In genomic region chr17:81940538-81941483, GRCh38 we compare ENCODE assay signal across 27 cellular contexts. TPM values are rescaled to one million over a fixed set of nuclear protein-coding genes. Genes with fewer than 3 reads are reported as not detected.
DNase-seq lines count a peak whose midpoint lies in the region; ATAC-seq, FAIRE-seq and TF ChIP-seq lines count a peak whose summit lies in the region.
"Had no signal": no experiment of that assay in that cellular context is flagged by ENCODE, and none has a peak within 500 bp of the region (broad histone marks: within the 10 kb centered on the region; RNA-seq: fewer than 3 reads in every experiment).

No MANE protein-coding gene starts in this region.

- peak overlapping the region; percentile 65; the same call in 1 of the 2 replicates for H2AK5ac ChIP-seq in H1 (ENCODE audit: low read depth, low read length)

- H3K27me3 ChIP-seq in breast epithelium (no peaks in the 10 kb centered on the region), H1 (replicated peaks in 1 of 4; ENCODE audit: control insufficient read depth in 3 of 4, extremely low read depth in 1 of 4, insufficient read depth in 3 of 4, low read length in 3 of 4) (peaks cover 0 to 5% (median 0%) of the 10 kb centered on the region in 4 experiments; a peak in 3 of 7 replicates), gastrocnemius medialis (no peaks in the 10 kb centered on the region)
- H3K27me3 ChIP-seq: body of pancreas, MG63 had no signal

- no peak overlapping the region for H2BK20ac ChIP-seq in H1 (ENCODE audit: low read length)

- FAIRE-seq in H1 (lab: Jason Lieb, UNC), result no peak
- FAIRE-seq: A204.1 had no signal

- peaks cover 0 to 5% of the 10 kb centered on the region in 2 donors for H3K4me1 ChIP-seq in breast epithelium
- H3K4me1 ChIP-seq in H1 (replicated peaks in 1 of 4; ENCODE audit: control insufficient read depth in 3 of 4, insufficient read depth in 4 of 4, low read length in 3 of 4), result peaks cover 0 to 14% (median 8%) of the 10 kb centered on the region in 4 experiments; a peak in 5 of 7 replicates
- peaks cover 31 to 47% of the 10 kb centered on the region in 2 donors for H3K4me1 ChIP-seq in gastrocnemius medialis
- H3K4me1 ChIP-seq: prostate gland had no signal

- H3K56ac ChIP-seq in H1 (replicated peaks; ENCODE audit: insufficient read length, low read depth, low read length), result no peak overlapping the region

- intact Hi-C loops in breast epithelium (cut with DNase I; ENCODE audit: low total_unique reads) (no loop called here), MCF 10A (cut with micrococcal nuclease) (no loop called here), gastrocnemius medialis (cut with DNase I; ENCODE audit: low total_unique reads) (loop anchor here (5.0 kb wide), 1 partner anchor 69 kb away; the partner anchor contains the start of gene ARHGDIA)

- no peak for TF ChIP-seq EP300 in H1 (IDR thresholded peaks at IDR 0.05; ENCODE audit: borderline replicate concordance in 1 of 2, low read depth in 2 of 2, low read length in 2 of 2)

- peak overlapping the region; percentile 60; the same call in 1 of the 2 replicates for H2BK12ac ChIP-seq in H1 (ENCODE audit: low read depth, low read length)

- TF ChIP-seq CTCF in breast epithelium (IDR thresholded peaks at IDR 0.05), result no peak
- no peak for TF ChIP-seq CTCF in MCF 10A (IDR thresholded peaks at IDR 0.05; ENCODE audit: unreplicated experiment)
- no peak for TF ChIP-seq CTCF in H1 (IDR thresholded peaks at IDR 0.05; ENCODE audit: control extremely low read depth in 1 of 3, insufficient read depth in 1 of 3, low read depth in 1 of 3, low read length in 3 of 3)
- peak in 2 of 5 experiments; percentile 3 to 14 for TF ChIP-seq CTCF in gastrocnemius medialis (IDR thresholded peaks at IDR 0.05 in 4 of 5, conservative IDR thresholded peaks at IDR 0.05 in 1 of 5)

- peak overlapping the region; percentile 73 for H4K8ac ChIP-seq in H1 (ENCODE audit: extremely low read depth, insufficient read depth, low read length)

- no peak overlapping the region for H3K4me3 Mint-ChIP-seq in MCF 10A (ENCODE audit: unreplicated experiment)
- H3K4me3 Mint-ChIP-seq: activated CD4-positive, alpha-beta T cell treated with anti-CD3 and anti-CD28 coated beads for 36 hours; stimulated activated naive CD8-positive, alpha-beta T cell treated with anti-CD3 and anti-CD28 coated beads, Interleukin-15, amount 100 ng/mL, for 72 hours; T-helper 1 cell treated with Interleukin-12 subunit alpha and Interleukin-12 subunit beta and Interleukin-4 antibody, amounts not matched to agents 30 μg/mL and 1 μg/mL, for 36 hours had no signal

- no peak overlapping the region for H3K14ac ChIP-seq in H1 (ENCODE audit: insufficient read length)

- CTCF ChIA-PET in MCF 10A (lab: Yijun Ruan, JAX), result no interaction called here
- CTCF ChIA-PET in H1 (lab: Charles Lee; ENCODE audit: partially characterized antibody), result interaction anchor here (0.8 to 4.6 kb wide), 9 partner anchors 9 to 82 kb away, joined by 3 to 16 read pairs (median 4); partner anchors contain the start of genes CENPX, LRRC45, MAFG and NOTUM

- POLR2A ChIA-PET in MCF 10A (lab: Yijun Ruan, JAX), result interaction anchor here (0.7 kb wide), 1 partner anchor 218 kb away, joined by 3 read pairs; no protein-coding TSS in a partner anchor
- POLR2A ChIA-PET in H1 (lab: Charles Lee; ENCODE audit: partially characterized antibody), result interaction anchor here (0.9 to 14.6 kb wide), 4 partner anchors 10 to 64 kb away, joined by 3 to 150 read pairs (median 8); partner anchors contain the start of genes ASPSCR1 and MAFG

- no peaks in the 10 kb centered on the region for H3K36me3 Mint-ChIP-seq in MCF 10A (ENCODE audit: insufficient read depth, unreplicated experiment)

- H3K23ac ChIP-seq in H1 (ENCODE audit: insufficient read length), result no peak overlapping the region

- no peaks in the 10 kb centered on the region for H3K27me3 Mint-ChIP-seq in MCF 10A (ENCODE audit: insufficient read depth, unreplicated experiment)

- no peak for TF ChIP-seq RAD21 in H1 (IDR thresholded peaks at IDR 0.05 in 1 of 2, conservative IDR thresholded peaks at IDR 0.05 in 1 of 2; ENCODE audit: low read depth in 2 of 2, low read length in 2 of 2)

- no peaks in the 10 kb centered on the region; the same call in 1 of the 2 replicates for H3K23me2 ChIP-seq in H1 (ENCODE audit: low read depth, low read length)

- H4K20me1 ChIP-seq in H1 (replicated peaks in 1 of 2; ENCODE audit: control insufficient read depth in 1 of 2, insufficient read depth in 2 of 2, low read length in 2 of 2), result no peaks in the 10 kb centered on the region

- no peaks in the 10 kb centered on the region; a peak in 1 of 4 replicates for H3K79me2 ChIP-seq in H1 (ENCODE audit: control insufficient read depth in 1 of 2, insufficient read depth in 2 of 2, low read length in 2 of 2)

- H3K4me1 Mint-ChIP-seq in MCF 10A (ENCODE audit: insufficient read depth, unreplicated experiment), result peaks cover 4% of the 10 kb centered on the region

- no peak for DNase-seq in breast epithelium (ENCODE audit: low spot score in 2 of 2)
- DNase-seq in MCF 10A (ENCODE audit: unreplicated experiment), result no peak
- DNase-seq in NCI-H226, result peak; percentile 1
- DNase-seq in H1 (ENCODE audit: low read depth in 1 of 2, low spot score in 2 of 2), result no peak
- DNase-seq in gastrocnemius medialis, result no peak
- no peak for DNase-seq in HUDEP-2 (lab: John Stamatoyannopoulos, UW; ENCODE audit: unreplicated experiment in 76 of 76)
- no peak for DNase-seq in NCI-H1436 treated with DMSO at 0.1 percent for 48 hours (lab: John Stamatoyannopoulos, UW)
- no peak for DNase-seq in NCI-H2029 treated with DMSO at 0.1 percent for 48 hours (lab: John Stamatoyannopoulos, UW)
- DNase-seq: activated CD4-positive, alpha-beta T cell treated with anti-CD3 and anti-CD28 coated beads for 36 hours; activated naive CD4-positive, alpha-beta T cell; activated T-cell treated with anti-CD3 and anti-CD28 coated beads, Interleukin-2, amount 50 U/mL, for 48 hours; AML-193; colonic mucosa; H9; mesendoderm; NCI-H2081 treated with DMSO at 0.1 percent for 48 hours had no signal

- peak overlapping the region; percentile 53 for H3K4ac ChIP-seq in H1 (replicated peaks; ENCODE audit: insufficient read length, low read depth, low read length)

- H3K27ac ChIP-seq in breast epithelium (peak overlapping the region; percentile 50 to 75), H1 (ENCODE audit: low read depth, low read length) (no peak overlapping the region), gastrocnemius medialis (peak overlapping the region; percentile 90 to 98 (median 94))
- H3K27ac ChIP-seq: body of pancreas, colonic mucosa, prostate gland, tibial artery had no signal

- H4K5ac ChIP-seq in H1 (ENCODE audit: insufficient read length, low read depth, low read length), result no peak overlapping the region

- 0 out of 4 replicates have a peak overlapping the region, but pooled peaks of 1 of the 2 experiments have one; percentile 21 for H3K4me2 ChIP-seq in H1 (ENCODE audit: insufficient read depth in 1 of 2, low read depth in 2 of 2, low read length in 2 of 2)

- H3K27ac Mint-ChIP-seq in MCF 10A (ENCODE audit: low read depth, unreplicated experiment), result no peak overlapping the region
- H3K27ac Mint-ChIP-seq: activated CD4-positive, alpha-beta T cell treated with anti-CD3 and anti-CD28 coated beads for 36 hours; H9; stimulated activated naive CD8-positive, alpha-beta T cell treated with anti-CD3 and anti-CD28 coated beads, Interleukin-15, amount 100 ng/mL, for 72 hours; T-helper 1 cell treated with Interleukin-12 subunit alpha and Interleukin-12 subunit beta and Interleukin-4 antibody, amounts not matched to agents 30 μg/mL and 1 μg/mL, for 36 hours had no signal

- H4K91ac ChIP-seq in H1 (replicated peaks; ENCODE audit: insufficient read length, low read length), result peak overlapping the region; percentile 54

- H3K36me3 ChIP-seq in breast epithelium (no peaks in the 10 kb centered on the region), H1 (ENCODE audit: control insufficient read depth in 2 of 4, insufficient read depth in 4 of 4, low read length in 3 of 4) (no peaks in the 10 kb centered on the region), gastrocnemius medialis (no peaks in the 10 kb centered on the region)
- H3K36me3 ChIP-seq: colonic mucosa, prostate gland, tibial artery had no signal

- in situ Hi-C loops in gastrocnemius medialis (cut with MboI; ENCODE audit: low sequenced_read_pairs in 4 of 4), result no loop called here

- H3K9me3 ChIP-seq in breast epithelium (no peaks in the 10 kb centered on the region), H1 (ENCODE audit: insufficient read depth in 2 of 2, low read depth in 1 of 2, low read length in 1 of 2) (no peaks in the 10 kb centered on the region), gastrocnemius medialis (no peaks in the 10 kb centered on the region)
- H3K9me3 ChIP-seq: body of pancreas, colonic mucosa, MG63, prostate gland, tibial artery had no signal

- no peaks in the 10 kb centered on the region for H3K79me1 ChIP-seq in H1 (ENCODE audit: low read depth, low read length)

- 93% methylated on average over 48 of the region's 56 CpGs; no CpG with 5 or more reads in 1 of the 2 experiments for WGBS in H1 (ENCODE audit: extremely low coverage in 1 of 2, insufficient coverage in 1 of 2, insufficient read length in 1 of 2, insufficient replicate concordance in 2 of 2, low coverage in 1 of 2, low lambda C conversion rate in 2 of 2, missing lambda C conversion rate in 1 of 2), 2 experiments

- H3K4me3 ChIP-seq in breast epithelium (peak overlapping the region in 1 of 3 donors; percentile 25), H1 (ENCODE audit: extremely low read depth in 1 of 4, insufficient read depth in 2 of 4, low read depth in 3 of 4, low read length in 4 of 4) (no peak overlapping the region), gastrocnemius medialis (peak overlapping the region; percentile 44 to 56 (median 48))
- H3K4me3 ChIP-seq: body of pancreas, colonic mucosa, MG63, prostate gland, tibial artery had no signal

- peak overlapping the region; percentile 32 for H3K18ac ChIP-seq in H1 (ENCODE audit: extremely low read depth, low read length)

- TF ChIP-seq POLR2A in breast epithelium (IDR thresholded peaks at IDR 0.05) (no peak), H1 (IDR thresholded peaks at IDR 0.05; ENCODE audit: control extremely low read depth in 1 of 2, low read depth in 2 of 2, low read length in 2 of 2) (no peak), gastrocnemius medialis (IDR thresholded peaks at IDR 0.05) (no peak)

- peak overlapping the region; percentile 22 for H2BK120ac ChIP-seq in H1 (replicated peaks; ENCODE audit: low read depth, low read length)

- no peaks in the 10 kb centered on the region for H3K9me3 Mint-ChIP-seq in MCF 10A (ENCODE audit: unreplicated experiment)
- H3K9me3 Mint-ChIP-seq: H9; stimulated activated naive CD8-positive, alpha-beta T cell treated with anti-CD3 and anti-CD28 coated beads, Interleukin-15, amount 100 ng/mL, for 72 hours; T-helper 1 cell treated with Interleukin-12 subunit alpha and Interleukin-12 subunit beta and Interleukin-4 antibody, amounts not matched to agents 30 μg/mL and 1 μg/mL, for 36 hours had no signal

- H2AFZ ChIP-seq in H1 (ENCODE audit: low read length), result no peak overlapping the region

- no peak overlapping the region for H3K9ac ChIP-seq in H1 (replicated peaks in 1 of 4; ENCODE audit: extremely low read depth in 1 of 4, low read depth in 3 of 4, low read length in 3 of 4)

- ATAC-seq in gastrocnemius medialis, result peak; percentile 17 to 22
- ATAC-seq: activated CD4-positive, alpha-beta T cell treated with anti-CD3 and anti-CD28 coated beads for 36 hours; body of pancreas; stimulated activated naive CD8-positive, alpha-beta T cell treated with anti-CD3 and anti-CD28 coated beads, Interleukin-15, amount 100 ng/mL, for 72 hours had no signal

- H2BK5ac ChIP-seq in H1 (ENCODE audit: low read depth, low read length), result 0 out of 2 replicates have a peak overlapping the region, but pooled peaks have one; percentile 16

- peak overlapping the region; percentile 46; the same call in 1 of the 2 replicates for H2BK15ac ChIP-seq in H1 (ENCODE audit: low read length)

- BruUV-seq in MCF 10A (replicated peaks; lab: Mats Ljungman, UMichigan), result no TSS peak

RNA-seq across cellular contexts. Expression of gene PYCR1, which starts 3.7 kb away (rescaled TPM):
- 10 to 100 TPM in 2 of 3 donors, 1 to 10 TPM in 1; 3.0 to 30.2 (median 15.5) TPM for total RNA-seq in breast epithelium
- 151 and 154 TPM in 2 replicates for total RNA-seq in MCF 10A (2022)
- 127 and 145 TPM in 2 replicates for total RNA-seq in H1 (2021; fragmentation: NEBNext Ultra II Directional; extraction: Animal tissue kit (Norgen Biotek cat#: 25700))
- 213 and 284 TPM in 2 replicates for polyA plus RNA-seq in H1 (2011; rRNA removed)
- 241 TPM for polyA plus RNA-seq in H1 (2011; cell fraction: cytosol; rRNA removed)
- 213 TPM for polyA plus RNA-seq in H1 (2011; cell fraction: nucleus; rRNA removed)
- polyA plus RNA-seq in H1 (2012, experiment 1 of 2), result 105 to 176 TPM (median 162 TPM) in 4 replicates
- polyA plus RNA-seq in H1 (2012, experiment 2 of 2), result 176 TPM
- 94.5 TPM for polyA plus RNA-seq in H1 (2013, experiment 1 of 2)
- polyA plus RNA-seq in H1 (2013, experiment 2 of 2), result 95.9 TPM
- polyA minus RNA-seq in H1 (2011; rRNA and poly(A)+ RNA removed), result 144 and 159 TPM in 2 replicates
- polyA minus RNA-seq in H1 (2011; cell fraction: cytosol; rRNA and poly(A)+ RNA removed), result 72.7 TPM
- polyA minus RNA-seq in H1 (2011; cell fraction: nucleus; rRNA and poly(A)+ RNA removed), result 51.5 TPM
- 10 to 100 TPM in 3 of 4 donors, 1 to 10 TPM in 1; 5.6 to 16.8 (median 11.6) TPM for total RNA-seq in gastrocnemius medialis

RNA-seq across cellular contexts. Expression of gene MYADML2, which starts 6.2 kb away (rescaled TPM):
- total RNA-seq in breast epithelium, result not detected
- not detected in 2 replicates for total RNA-seq in MCF 10A (2022)
- total RNA-seq in H1 (2021; fragmentation: NEBNext Ultra II Directional; extraction: Animal tissue kit (Norgen Biotek cat#: 25700)), result 0.17 and 0.26 TPM in 2 replicates
- 0.47 TPM in 2 replicates for polyA plus RNA-seq in H1 (2011; rRNA removed)
- polyA plus RNA-seq in H1 (2011; cell fraction: cytosol; rRNA removed), result 0.45 TPM
- 0.39 TPM for polyA plus RNA-seq in H1 (2011; cell fraction: nucleus; rRNA removed)
- polyA plus RNA-seq in H1 (2012, experiment 1 of 2), result 0.34 to 0.50 TPM (median 0.41 TPM) in 3 of 4 replicates, not detected in the other
- 0.26 TPM for polyA plus RNA-seq in H1 (2012, experiment 2 of 2)
- 0.10 TPM for polyA plus RNA-seq in H1 (2013, experiment 1 of 2)
- 0.11 TPM for polyA plus RNA-seq in H1 (2013, experiment 2 of 2)
- 0.16 and 0.29 TPM in 2 replicates for polyA minus RNA-seq in H1 (2011; rRNA and poly(A)+ RNA removed)
- polyA minus RNA-seq in H1 (2011; cell fraction: cytosol; rRNA and poly(A)+ RNA removed), result 0.44 TPM
- 0.40 TPM for polyA minus RNA-seq in H1 (2011; cell fraction: nucleus; rRNA and poly(A)+ RNA removed)
- total RNA-seq in gastrocnemius medialis, result 10 to 100 TPM in 2 of 4 donors, 1 to 10 TPM in 2; 2.9 to 24.9 (median 13.3) TPM
- total RNA-seq: activated CD4-positive, alpha-beta T cell treated with anti-CD3 and anti-CD28 coated beads for 36 hours; body of pancreas; fibroblast of villous mesenchyme; G401; left lobe of liver had no signal
- polyA plus RNA-seq: esophagus had no signal

RNA-seq across cellular contexts. Expression of gene MAFG, which starts 13.3 kb away (rescaled TPM):
- 10 to 100 TPM; 12.3 to 15.2 (median 14.1) TPM for total RNA-seq in breast epithelium
- 38.1 and 48.9 TPM in 2 replicates for total RNA-seq in MCF 10A (2022)
- total RNA-seq in H1 (2021; fragmentation: NEBNext Ultra II Directional; extraction: Animal tissue kit (Norgen Biotek cat#: 25700)), result 26.9 and 27.7 TPM in 2 replicates
- 25.5 and 36.9 TPM in 2 replicates for polyA plus RNA-seq in H1 (2011; rRNA removed)
- 22.0 TPM for polyA plus RNA-seq in H1 (2011; cell fraction: cytosol; rRNA removed)
- 71.6 TPM for polyA plus RNA-seq in H1 (2011; cell fraction: nucleus; rRNA removed)
- polyA plus RNA-seq in H1 (2012, experiment 1 of 2), result 25.0 to 30.3 TPM (median 27.4 TPM) in 4 replicates
- polyA plus RNA-seq in H1 (2012, experiment 2 of 2), result 24.6 TPM
- 26.0 TPM for polyA plus RNA-seq in H1 (2013, experiment 1 of 2)
- 25.6 TPM for polyA plus RNA-seq in H1 (2013, experiment 2 of 2)
- polyA minus RNA-seq in H1 (2011; rRNA and poly(A)+ RNA removed), result 13.0 and 13.1 TPM in 2 replicates
- polyA minus RNA-seq in H1 (2011; cell fraction: cytosol; rRNA and poly(A)+ RNA removed), result 7.5 TPM
- 13.1 TPM for polyA minus RNA-seq in H1 (2011; cell fraction: nucleus; rRNA and poly(A)+ RNA removed)
- total RNA-seq in gastrocnemius medialis, result 10 to 100 TPM; 37.1 to 65.5 (median 51.9) TPM

RNA-seq across cellular contexts. Expression of gene NOTUM, which starts 20.2 kb away (rescaled TPM):
- total RNA-seq in breast epithelium (under 1 TPM in 1 of 3 donors, not detected in 2; 0.29 TPM), MCF 10A (2022) (not detected in 2 replicates), gastrocnemius medialis (1 to 10 TPM in 3 of 4 donors, not detected in 1; 1.7 to 1.8 (median 1.7) TPM)
- 0.76 and 1.1 TPM in 2 replicates for total RNA-seq in H1 (2021; fragmentation: NEBNext Ultra II Directional; extraction: Animal tissue kit (Norgen Biotek cat#: 25700))
- 0.45 and 1.1 TPM in 2 replicates for polyA plus RNA-seq in H1 (2011; rRNA removed)
- polyA plus RNA-seq in H1 (2011; cell fraction: cytosol; rRNA removed), result 0.80 TPM
- 1.4 TPM for polyA plus RNA-seq in H1 (2011; cell fraction: nucleus; rRNA removed)
- 0.34 to 0.56 TPM (median 0.48 TPM) in 3 of 4 replicates, not detected in the other for polyA plus RNA-seq in H1 (2012, experiment 1 of 2)
- polyA plus RNA-seq in H1 (2012, experiment 2 of 2), result 0.30 TPM
- 0.63 TPM for polyA plus RNA-seq in H1 (2013, experiment 1 of 2)
- 0.46 TPM for polyA plus RNA-seq in H1 (2013, experiment 2 of 2)
- 0.25 TPM in 1 of 2 replicates, not detected in the other for polyA minus RNA-seq in H1 (2011; rRNA and poly(A)+ RNA removed)
- not detected for polyA minus RNA-seq in H1 (2011; cell fraction: cytosol; rRNA and poly(A)+ RNA removed)
- 1.00 TPM for polyA minus RNA-seq in H1 (2011; cell fraction: nucleus; rRNA and poly(A)+ RNA removed)

RNA-seq across cellular contexts. Expression of gene SIRT7, which starts 22.8 kb away (rescaled TPM):
- 10 to 100 TPM; 20.6 to 27.2 (median 25.8) TPM for total RNA-seq in breast epithelium
- 36.6 and 44.8 TPM in 2 replicates for total RNA-seq in MCF 10A (2022)
- total RNA-seq in H1 (2021; fragmentation: NEBNext Ultra II Directional; extraction: Animal tissue kit (Norgen Biotek cat#: 25700)), result 16.6 and 18.7 TPM in 2 replicates
- polyA plus RNA-seq in H1 (2011; rRNA removed), result 5.8 and 10.3 TPM in 2 replicates
- 10.4 TPM for polyA plus RNA-seq in H1 (2011; cell fraction: cytosol; rRNA removed)
- polyA plus RNA-seq in H1 (2011; cell fraction: nucleus; rRNA removed), result 37.2 TPM
- polyA plus RNA-seq in H1 (2012, experiment 1 of 2), result 15.5 to 18.5 TPM (median 16.8 TPM) in 4 replicates
- 9.9 TPM for polyA plus RNA-seq in H1 (2012, experiment 2 of 2)
- 10.7 TPM for polyA plus RNA-seq in H1 (2013, experiment 1 of 2)
- polyA plus RNA-seq in H1 (2013, experiment 2 of 2), result 10.0 TPM
- polyA minus RNA-seq in H1 (2011; rRNA and poly(A)+ RNA removed), result 19.9 and 21.5 TPM in 2 replicates
- 10.5 TPM for polyA minus RNA-seq in H1 (2011; cell fraction: cytosol; rRNA and poly(A)+ RNA removed)
- 23.1 TPM for polyA minus RNA-seq in H1 (2011; cell fraction: nucleus; rRNA and poly(A)+ RNA removed)
- 10 to 100 TPM in 1 of 4 donors, 1 to 10 TPM in 3; 7.2 to 11.4 (median 8.3) TPM for total RNA-seq in gastrocnemius medialis

Comparison
In these comparisons a context has a peak if more than half of its experiments do, and no peak if none do; other contexts are left out.
1. H3K4me3 ChIP-seq: peak in gastrocnemius medialis (4 of 4); none in H1 (0 of 4).